9 cellular contexts compared by ENCODE assay signal in genomic region chr16:22369221-22369811, GRCh38. TPM values are rescaled to one million over a fixed set of nuclear protein-coding genes. Genes with fewer than 3 reads are reported as not detected.
A peak's percentile ranks its signal among the peaks of the same experiment; 100 is the strongest.
DNase-seq lines count a peak whose midpoint lies in the region; ATAC-seq and TF ChIP-seq lines count a peak whose summit lies in the region.
"Had no signal": no experiment of that assay in that cellular context is flagged by ENCODE, and none has a peak within 500 bp of the region (broad histone marks: within the 10 kb centered on the region; RNA-seq: fewer than 3 reads in every experiment).

No MANE protein-coding gene starts in this region.

- CTCF ChIA-PET in HCT116 (lab: Charles Lee) = no interaction called here

- TF ChIP-seq RAD21 in HCT116 (IDR thresholded peaks at IDR 0.05; ENCODE audit: low read depth) = no peak

- no peak overlapping the region for H3K27ac ChIP-seq in HCT116 (ENCODE audit: low read depth, low read length)
- no peak overlapping the region for H3K27ac ChIP-seq in neural progenitor cell

- no peak overlapping the region for H3K9ac ChIP-seq in HCT116 (ENCODE audit: low read length)
- no peak overlapping the region for H3K9ac ChIP-seq in neural progenitor cell

- H3K4me3 Mint-ChIP-seq in activated T-helper 1 cell treated with anti-CD3 and anti-CD28 coated beads, Interleukin-12 subunit alpha, Interleukin-12 subunit beta, Interleukin-2, Interleukin-4 antibody, amounts not matched to agents 30 ng/mL and 10 ng/mL and 1 ng/mL, durations not matched to agents 14 hours and 24 hours and 36 hours = peak overlapping the region; percentile 15
- no peak overlapping the region for H3K4me3 Mint-ChIP-seq in stimulated activated naive B cell treated with anti-CD40 and anti-IgM and Interleukin-4, amounts not matched to agents 10 μg/mL and 1 μg/mL and 100 μg/mL, for 72 hours
- H3K4me3 Mint-ChIP-seq in neural progenitor cell = no peak overlapping the region
- H3K4me3 Mint-ChIP-seq: naive B cell had no signal

- POLR2A ChIA-PET in HCT116 (lab: Charles Lee) = no interaction called here

- no peaks in the 10 kb centered on the region for H3K27me3 Mint-ChIP-seq in activated T-helper 1 cell treated with anti-CD3 and anti-CD28 coated beads, Interleukin-12 subunit alpha, Interleukin-12 subunit beta, Interleukin-2, Interleukin-4 antibody, amounts not matched to agents 30 ng/mL and 10 ng/mL and 1 ng/mL, durations not matched to agents 14 hours and 24 hours and 36 hours (ENCODE audit: insufficient read depth)
- no peaks in the 10 kb centered on the region for H3K27me3 Mint-ChIP-seq in stimulated activated naive B cell treated with anti-CD40 and anti-IgM and Interleukin-4, amounts not matched to agents 10 μg/mL and 1 μg/mL and 100 μg/mL, for 72 hours
- peaks cover 2% of the 10 kb centered on the region for H3K27me3 Mint-ChIP-seq in neural progenitor cell (ENCODE audit: insufficient read depth, low read depth)
- H3K27me3 Mint-ChIP-seq: naive B cell had no signal

- H3K4me2 ChIP-seq in HCT116 (ENCODE audit: low read length) (peak overlapping the region; percentile 22), neural progenitor cell (no peak overlapping the region)

- in situ Hi-C loops in ACHN (cut with HindIII; ENCODE audit: low pct_ligation_motif_present, low pct_unique_long_range_greater_than_20kb, low sequenced_read_pairs) = no loop called here

- no TSS peak for BruUV-seq in HCT116 (replicated peaks; lab: Mats Ljungman, UMichigan)

- H3K9me3 Mint-ChIP-seq in activated T-helper 1 cell treated with anti-CD3 and anti-CD28 coated beads, Interleukin-12 subunit alpha, Interleukin-12 subunit beta, Interleukin-2, Interleukin-4 antibody, amounts not matched to agents 30 ng/mL and 10 ng/mL and 1 ng/mL, durations not matched to agents 14 hours and 24 hours and 36 hours = peaks cover 7% of the 10 kb centered on the region
- H3K9me3 Mint-ChIP-seq in stimulated activated naive B cell treated with anti-CD40 and anti-IgM and Interleukin-4, amounts not matched to agents 10 μg/mL and 1 μg/mL and 100 μg/mL, for 72 hours = no peaks in the 10 kb centered on the region
- no peaks in the 10 kb centered on the region for H3K9me3 Mint-ChIP-seq in neural progenitor cell
- H3K9me3 Mint-ChIP-seq: naive B cell had no signal

- RAD21 ChIA-PET in HCT116 (lab: Charles Lee; ENCODE audit: low non-redundant PET in 1 of 2, low total read pairs in 2 of 2, uncharacterized antibody in 2 of 2, unreplicated experiment in 2 of 2) = no interaction called here

- H3K4me1 ChIP-seq in HCT116 (ENCODE audit: control insufficient read depth in 1 of 2, insufficient read depth in 2 of 2, low read length in 2 of 2) = peaks cover 40 to 52% of the 10 kb centered on the region in 2 experiments
- H3K4me1 ChIP-seq in neural progenitor cell = peaks cover 30% of the 10 kb centered on the region

- H2AFZ ChIP-seq in HCT116 (ENCODE audit: low read depth, low read length, poor library complexity, severe bottlenecking) = no peak overlapping the region
- no peak overlapping the region for H2AFZ ChIP-seq in neural progenitor cell (replicated peaks)

- intact Hi-C loops in HCT116 (cut with micrococcal nuclease) = no loop called here
- intact Hi-C loops in activated T-helper 1 cell treated with anti-CD3 and anti-CD28 coated beads, Interleukin-12 subunit alpha, Interleukin-12 subunit beta, Interleukin-2, Interleukin-4 antibody, amounts not matched to agents 30 ng/mL and 10 ng/mL and 1 ng/mL, durations not matched to agents 14 hours and 24 hours and 36 hours (cut with micrococcal nuclease) = loop anchor here (1.0 kb wide), 1 partner anchor 48 kb away; no protein-coding TSS in a partner anchor

- no peaks in the 10 kb centered on the region for H3K27me3 ChIP-seq in HCT116 (ENCODE audit: insufficient read depth, low read length)
- peaks cover 6% of the 10 kb centered on the region for H3K27me3 ChIP-seq in neural progenitor cell

- H3K4me1 Mint-ChIP-seq in activated T-helper 1 cell treated with anti-CD3 and anti-CD28 coated beads, Interleukin-12 subunit alpha, Interleukin-12 subunit beta, Interleukin-2, Interleukin-4 antibody, amounts not matched to agents 30 ng/mL and 10 ng/mL and 1 ng/mL, durations not matched to agents 14 hours and 24 hours and 36 hours (ENCODE audit: low read depth) = peaks cover 83% of the 10 kb centered on the region
- peaks cover 8 to 13% of the 10 kb centered on the region in 2 donors for H3K4me1 Mint-ChIP-seq in stimulated activated naive B cell treated with anti-CD40 and anti-IgM and Interleukin-4, amounts not matched to agents 10 μg/mL and 1 μg/mL and 100 μg/mL, for 72 hours
- peaks cover 28% of the 10 kb centered on the region for H3K4me1 Mint-ChIP-seq in neural progenitor cell

- H3K79me2 ChIP-seq in HCT116 (ENCODE audit: insufficient read depth, low read length) (peaks cover 96% of the 10 kb centered on the region), neural progenitor cell (ENCODE audit: low read depth) (peaks cover 80% of the 10 kb centered on the region)

- DNase-seq in ACHN = peak; percentile 49
- DNase-seq in HCT116 (ENCODE audit: low read depth, low spot score) = no peak
- no peak for DNase-seq in activated T-helper 1 cell treated with anti-CD3 and anti-CD28 coated beads, Interleukin-12 subunit alpha, Interleukin-12 subunit beta, Interleukin-2, Interleukin-4 antibody, amounts not matched to agents 30 ng/mL and 10 ng/mL and 1 ng/mL, durations not matched to agents 14 hours and 24 hours and 36 hours (ENCODE audit: low spot score)
- peak; percentile 63 for DNase-seq in left kidney (ENCODE audit: low read depth, low spot score)
- no peak for DNase-seq in stimulated activated naive B cell treated with anti-CD40 and anti-IgM and Interleukin-4, amounts not matched to agents 10 μg/mL and 1 μg/mL and 100 μg/mL, for 72 hours
- DNase-seq in NCI-H187 (lab: John Stamatoyannopoulos, UW) = no peak
- no peak for DNase-seq in neural progenitor cell (ENCODE audit: low spot score)
- DNase-seq: naive B cell had no signal

- ATAC-seq in HCT116 = no peak
- ATAC-seq in HG03159 (IDR thresholded peaks at IDR 0.05; ENCODE audit: unreplicated experiment) = no peak
- ATAC-seq in stimulated activated naive B cell treated with anti-CD40 and anti-IgM and Interleukin-4, amounts not matched to agents 10 μg/mL and 1 μg/mL and 100 μg/mL, for 72 hours (replicated peaks) = no peak

- no peak for TF ChIP-seq POLR2A in HCT116 (IDR thresholded peaks at IDR 0.05; ENCODE audit: borderline replicate concordance, extremely low read depth, insufficient read depth, insufficient read length)

- peaks cover 4 to 10% of the 10 kb centered on the region in 2 experiments; a peak in 1 of 4 replicates for H3K36me3 ChIP-seq in HCT116 (ENCODE audit: control insufficient read depth in 1 of 2, insufficient read depth in 2 of 2, low read length in 2 of 2)
- no peaks in the 10 kb centered on the region for H3K36me3 ChIP-seq in neural progenitor cell

- no peaks in the 10 kb centered on the region for H3K9me3 ChIP-seq in HCT116 (ENCODE audit: control insufficient read depth in 1 of 2, insufficient read depth in 1 of 2, low read depth in 1 of 2, low read length in 2 of 2)
- H3K9me3 ChIP-seq in neural progenitor cell (ENCODE audit: low read depth) = no peaks in the 10 kb centered on the region

- H3K27ac Mint-ChIP-seq in activated T-helper 1 cell treated with anti-CD3 and anti-CD28 coated beads, Interleukin-12 subunit alpha, Interleukin-12 subunit beta, Interleukin-2, Interleukin-4 antibody, amounts not matched to agents 30 ng/mL and 10 ng/mL and 1 ng/mL, durations not matched to agents 14 hours and 24 hours and 36 hours = peak overlapping the region; percentile 58
- H3K27ac Mint-ChIP-seq in stimulated activated naive B cell treated with anti-CD40 and anti-IgM and Interleukin-4, amounts not matched to agents 10 μg/mL and 1 μg/mL and 100 μg/mL, for 72 hours = no peak overlapping the region
- H3K27ac Mint-ChIP-seq in neural progenitor cell = no peak overlapping the region
- H3K27ac Mint-ChIP-seq: naive B cell had no signal

- peaks cover 39% of the 10 kb centered on the region for H3K36me3 Mint-ChIP-seq in activated T-helper 1 cell treated with anti-CD3 and anti-CD28 coated beads, Interleukin-12 subunit alpha, Interleukin-12 subunit beta, Interleukin-2, Interleukin-4 antibody, amounts not matched to agents 30 ng/mL and 10 ng/mL and 1 ng/mL, durations not matched to agents 14 hours and 24 hours and 36 hours (ENCODE audit: low read depth)
- peaks cover 7 to 23% of the 10 kb centered on the region in 2 donors for H3K36me3 Mint-ChIP-seq in stimulated activated naive B cell treated with anti-CD40 and anti-IgM and Interleukin-4, amounts not matched to agents 10 μg/mL and 1 μg/mL and 100 μg/mL, for 72 hours
- H3K36me3 Mint-ChIP-seq in neural progenitor cell = peaks cover 5% of the 10 kb centered on the region

- no peaks in the 10 kb centered on the region for H3K9me2 ChIP-seq in HCT116 (ENCODE audit: insufficient read depth)

- H4K20me1 ChIP-seq in HCT116 (ENCODE audit: insufficient read depth) (peaks cover 4% of the 10 kb centered on the region; the same call in 1 of the 2 replicates), neural progenitor cell (ENCODE audit: low read depth) (peaks cover 58% of the 10 kb centered on the region)

- TF ChIP-seq CTCF in HCT116 (IDR thresholded peaks at IDR 0.05 in 2 of 3, conservative IDR thresholded peaks at IDR 0.05 in 1 of 3; ENCODE audit: borderline replicate concordance in 1 of 3, insufficient read depth in 1 of 3, low read depth in 2 of 3, low read length in 2 of 3) (no peak), neural progenitor cell (IDR thresholded peaks at IDR 0.05) (no peak)

- no peak overlapping the region for H3K4me3 ChIP-seq in HCT116 (replicated peaks in 1 of 2; ENCODE audit: low read depth in 1 of 2, low read length in 2 of 2)
- H3K4me3 ChIP-seq in neural progenitor cell = no peak overlapping the region

- H3F3A ChIP-seq in neural progenitor cell (ENCODE audit: low read depth) = peaks cover 23% of the 10 kb centered on the region

TF ChIP-seq in HCT116, 20 proteins besides CTCF, POLR2A, EP300 and RAD21:
- TF ChIP-seq POLR2AphosphoS5 (IDR thresholded peaks at IDR 0.05; ENCODE audit: low read depth, low read length) (no peak), SRF (IDR thresholded peaks at IDR 0.05; ENCODE audit: low read depth) (0 out of 2 replicates have a peak, but pooled peaks have one; percentile 56), SP1 (IDR thresholded peaks at IDR 0.05; ENCODE audit: low read depth) (no peak)

RNA-seq across cellular contexts. Expression of gene CDR2, which starts 5.1 kb away (rescaled TPM):
- 27.3 TPM for total RNA-seq in HCT116 (2021; ENCODE audit: unreplicated experiment)
- polyA plus RNA-seq in HCT116 (2012) = 21.3 and 21.8 TPM in 2 replicates
- 43.5 and 47.2 TPM in 2 replicates for total RNA-seq in activated T-helper 1 cell treated with anti-CD3 and anti-CD28 coated beads, Interleukin-12 subunit alpha, Interleukin-12 subunit beta, Interleukin-2, Interleukin-4 antibody, amounts not matched to agents 30 ng/mL and 10 ng/mL and 1 ng/mL, durations not matched to agents 14 hours and 24 hours and 36 hours
- 20.4 and 28.0 TPM in 2 replicates for total RNA-seq in neural progenitor cell (ENCODE audit: low replicate concordance)

Comparison
In these comparisons a context has a peak if more than half of its experiments do, and no peak if none do; other contexts are left out.
1. DNase-seq: peak in ACHN (single experiment) and left kidney (single experiment); none in HCT116 (single experiment), activated T-helper 1 cell treated with anti-CD3 and anti-CD28 coated beads, Interleukin-12 subunit alpha, Interleukin-12 subunit beta, Interleukin-2, Interleukin-4 antibody, amounts not matched to agents 30 ng/mL and 10 ng/mL and 1 ng/mL, durations not matched to agents 14 hours and 24 hours and 36 hours (single experiment), stimulated activated naive B cell treated with anti-CD40 and anti-IgM and Interleukin-4, amounts not matched to agents 10 μg/mL and 1 μg/mL and 100 μg/mL, for 72 hours (single experiment), NCI-H187 (0 of 2) and neural progenitor cell (single experiment).